Comparison of ENCODE assay signal across 18 cellular contexts in genomic region chr5:72561407-72561972, GRCh38. TPM values are rescaled to one million over a fixed set of nuclear protein-coding genes. Genes with fewer than 3 reads are reported as not detected.
DNase-seq lines count a peak whose midpoint lies in the region; ATAC-seq and TF ChIP-seq lines count a peak whose summit lies in the region.
"Had no signal": no experiment of that assay in that cellular context is flagged by ENCODE, and none has a peak within 500 bp of the region (broad histone marks: within the 10 kb centered on the region; RNA-seq: fewer than 3 reads in every experiment).

No MANE protein-coding gene starts in this region.

- ATAC-seq in stimulated activated effector memory CD8-positive, alpha-beta T cell treated with anti-CD3 and anti-CD28 coated beads, Interleukin-12 subunit alpha, Interleukin-12 subunit beta, amount 100 ng/mL, for 72 hours, result no peak
- ATAC-seq: CD8-positive, alpha-beta T cell had no signal

- intact Hi-C loops in cardiac septum (cut with DNase I), result loop anchor here (5.0 kb wide), 1 partner anchor 36 kb away; no protein-coding TSS in a partner anchor

- DNase-seq in cardiac muscle cell (ENCODE audit: low read depth in 1 of 2, low spot score in 1 of 2) (no peak), cardiac septum (ENCODE audit: low spot score) (no peak), caudate nucleus (lab: John Stamatoyannopoulos, UW) (peak in 4 of 61 donors; percentile 7 to 48 (median 23)), glutamatergic neuron (no peak), hippocampal formation (lab: John Stamatoyannopoulos, UW) (no peak), cortex of kidney (lab: John Stamatoyannopoulos, UW) (no peak), NCI-H1048 (lab: John Stamatoyannopoulos, UW) (no peak)
- DNase-seq in stimulated activated effector memory CD8-positive, alpha-beta T cell treated with anti-CD3 and anti-CD28 coated beads, Interleukin-12 subunit alpha, Interleukin-12 subunit beta, amount 100 ng/mL, for 72 hours (ENCODE audit: low spot score in 2 of 2), result no peak
- DNase-seq: CD8-positive, alpha-beta T cell; HCEC 1CT; KG1; NCI-H1105; NCI-H1694; NCI-H69; SIG-M5 had no signal

- H3K4me3 ChIP-seq in cardiac muscle cell, result no peak overlapping the region
- H3K4me3 ChIP-seq: BLaER1 had no signal

- peaks cover 32% of the 10 kb centered on the region for H3K4me1 Mint-ChIP-seq in glutamatergic neuron (ENCODE audit: low read depth, unreplicated experiment)
- peaks cover 10% of the 10 kb centered on the region for H3K4me1 Mint-ChIP-seq in stimulated activated effector memory CD8-positive, alpha-beta T cell treated with anti-CD3 and anti-CD28 coated beads, Interleukin-12 subunit alpha, Interleukin-12 subunit beta, amount 100 ng/mL, for 72 hours

- peaks cover 13% of the 10 kb centered on the region for H3K9me3 Mint-ChIP-seq in glutamatergic neuron (ENCODE audit: unreplicated experiment)
- no peaks in the 10 kb centered on the region for H3K9me3 Mint-ChIP-seq in stimulated activated effector memory CD8-positive, alpha-beta T cell treated with anti-CD3 and anti-CD28 coated beads, Interleukin-12 subunit alpha, Interleukin-12 subunit beta, amount 100 ng/mL, for 72 hours
- H3K9me3 Mint-ChIP-seq: CD8-positive, alpha-beta T cell had no signal

- H3K4me3 Mint-ChIP-seq in glutamatergic neuron (ENCODE audit: unreplicated experiment), result no peak overlapping the region
- no peak overlapping the region for H3K4me3 Mint-ChIP-seq in stimulated activated effector memory CD8-positive, alpha-beta T cell treated with anti-CD3 and anti-CD28 coated beads, Interleukin-12 subunit alpha, Interleukin-12 subunit beta, amount 100 ng/mL, for 72 hours
- H3K4me3 Mint-ChIP-seq: CD8-positive, alpha-beta T cell had no signal

- TF ChIP-seq CTCF in cardiac muscle cell (IDR thresholded peaks at IDR 0.05; ENCODE audit: low read depth, low read length) (no peak), glutamatergic neuron (IDR thresholded peaks at IDR 0.05; ENCODE audit: partially characterized antibody, unreplicated experiment) (no peak)

- H3K9me3 ChIP-seq in cardiac muscle cell (ENCODE audit: low read depth), result no peaks in the 10 kb centered on the region
- H3K9me3 ChIP-seq: BLaER1 had no signal

- H3K4me1 ChIP-seq in cardiac muscle cell (ENCODE audit: low read depth), result peaks cover 45% of the 10 kb centered on the region

- H3K36me3 Mint-ChIP-seq in glutamatergic neuron (ENCODE audit: unreplicated experiment), result peaks cover 5% of the 10 kb centered on the region
- no peaks in the 10 kb centered on the region for H3K36me3 Mint-ChIP-seq in stimulated activated effector memory CD8-positive, alpha-beta T cell treated with anti-CD3 and anti-CD28 coated beads, Interleukin-12 subunit alpha, Interleukin-12 subunit beta, amount 100 ng/mL, for 72 hours
- H3K36me3 Mint-ChIP-seq: CD8-positive, alpha-beta T cell had no signal

- H3K27me3 ChIP-seq in cardiac muscle cell, result no peaks in the 10 kb centered on the region
- H3K27me3 ChIP-seq: BLaER1 had no signal

- H3K36me3 ChIP-seq in cardiac muscle cell, result no peaks in the 10 kb centered on the region
- H3K36me3 ChIP-seq: BLaER1 had no signal

- H3K27ac ChIP-seq in cardiac muscle cell (peak overlapping the region; percentile 78), caudate nucleus (ENCODE audit: low read depth, low read length) (peak overlapping the region; percentile 4)
- H3K27ac ChIP-seq: BLaER1 had no signal

- H3K27me3 Mint-ChIP-seq in glutamatergic neuron (ENCODE audit: unreplicated experiment), result peaks cover 5% of the 10 kb centered on the region

- peak overlapping the region; percentile 1 for H3K27ac Mint-ChIP-seq in glutamatergic neuron (ENCODE audit: unreplicated experiment)
- no peak overlapping the region for H3K27ac Mint-ChIP-seq in stimulated activated effector memory CD8-positive, alpha-beta T cell treated with anti-CD3 and anti-CD28 coated beads, Interleukin-12 subunit alpha, Interleukin-12 subunit beta, amount 100 ng/mL, for 72 hours
- H3K27ac Mint-ChIP-seq: CD8-positive, alpha-beta T cell had no signal

RNA-seq across cellular contexts. Expression of gene ZNF366, which starts 54.3 kb away (rescaled TPM):
- total RNA-seq in cardiac muscle cell (not detected in 2 replicates), cardiac septum (3.7 TPM), glutamatergic neuron (ENCODE audit: unreplicated experiment) (not detected)
- polyA plus RNA-seq in cardiac muscle cell, result not detected in 2 replicates
- total RNA-seq: A172; CD8-positive, alpha-beta T cell; RPMI7951 had no signal
